8 cellular contexts compared by ENCODE assay signal in the genomic region with DNA sequence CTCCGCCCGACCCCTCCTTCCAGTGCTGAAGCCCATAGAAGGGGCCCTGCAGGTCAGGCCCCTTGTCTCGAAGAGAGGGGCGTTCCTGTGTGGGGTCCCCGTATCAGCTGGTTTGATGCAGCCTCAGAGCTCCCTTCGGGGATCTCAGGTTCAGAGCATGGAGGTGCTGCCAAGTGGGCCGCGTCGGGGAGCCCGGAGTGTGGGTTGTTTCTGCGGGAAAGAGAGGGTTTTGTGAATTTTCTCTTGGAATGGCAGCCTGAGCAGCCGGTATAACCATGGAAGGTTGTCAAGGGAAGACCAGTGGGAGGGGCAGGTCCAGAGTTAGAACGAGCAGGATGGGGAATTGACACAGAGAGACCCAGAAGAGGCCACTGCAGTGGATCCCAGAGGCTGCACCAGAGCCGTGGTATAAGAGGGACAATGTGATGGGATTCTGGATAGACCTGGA. TPM values are rescaled to one million over a fixed set of nuclear protein-coding genes. Genes with fewer than 3 reads are reported as not detected.
DNase-seq lines count a peak whose midpoint lies in the region; ATAC-seq and TF ChIP-seq lines count a peak whose summit lies in the region.

No MANE protein-coding gene starts in this region.

- intact Hi-C loops in left cardiac atrium (cut with DNase I) (loop anchor here in 1 of 2 donors (2.0 kb wide), 1 partner anchor 25 kb away; a partner anchor contains a TSS), psoas muscle (cut with DNase I) (loop anchor here in 1 of 2 donors (1.0 kb wide), 1 partner anchor 83 kb away; a partner anchor contains a TSS)

- H3K27me3 ChIP-seq in psoas muscle (ENCODE audit: insufficient read depth in 3 of 3, low read length in 2 of 3): no peaks in the 10 kb centered on the region

- no peaks in the 10 kb centered on the region; the same call in 1 of the 2 replicates for H3K4me1 ChIP-seq in ES-I3 (ENCODE audit: insufficient read depth, low read length)
- H3K4me1 ChIP-seq in psoas muscle: no peaks in the 10 kb centered on the region

- 0 to 1% (median 0%) methylated on average over 14 of the region's 14 CpGs for WGBS in psoas muscle, 3 donors

- H3K36me3 ChIP-seq in ES-I3 (ENCODE audit: insufficient read depth, low read length) (no peaks in the 10 kb centered on the region), psoas muscle (ENCODE audit: insufficient read depth in 1 of 2, low read depth in 1 of 2) (peaks cover 2 to 20% of the 10 kb centered on the region in 2 donors)

- no peak for TF ChIP-seq CTCF in psoas muscle (IDR thresholded peaks at IDR 0.05)

- peak overlapping the region; percentile 57 for H3K9ac ChIP-seq in ES-I3 (ENCODE audit: low read depth, low read length)

- peak; percentile 16 for DNase-seq in activated naive CD4-positive, alpha-beta T cell treated with anti-CD3 and anti-CD28 coated beads, Interleukin-2, amount 50 U/mL, for 16 hours
- DNase-seq in left cardiac atrium: no peak
- DNase-seq in psoas muscle: peak in 1 of 2 donors; percentile 56
- no peak for DNase-seq in KG1 (lab: John Stamatoyannopoulos, UW)
- DNase-seq in SHP77 treated with DMSO at 0.1 percent for 48 hours (lab: John Stamatoyannopoulos, UW): no peak
- DNase-seq in NOMO-1 treated with DMSO at 0.1 percent for 48 hours (lab: John Stamatoyannopoulos, UW; ENCODE audit: unreplicated experiment): no peak

- H3K9me3 ChIP-seq in ES-I3 (ENCODE audit: control insufficient read depth, insufficient read depth, low read length) (no peaks in the 10 kb centered on the region), psoas muscle (no peaks in the 10 kb centered on the region)

- H3K4me3 ChIP-seq in psoas muscle: peak overlapping the region; percentile 91

- ATAC-seq in HG03095 (IDR thresholded peaks at IDR 0.05; ENCODE audit: unreplicated experiment) (peak; percentile 7), left cardiac atrium (peak; percentile 3 to 7), psoas muscle (peak; percentile 10 to 33 (median 18))

- H3K27ac ChIP-seq in psoas muscle: peak overlapping the region; percentile 98

RNA-seq across cellular contexts. Expression of a gene that starts 0.4 kb away (rescaled TPM):
- total RNA-seq in left cardiac atrium (10 to 100 TPM; 10.9 to 13.9 TPM), psoas muscle (10 to 100 TPM; 12.6 to 21.3 (median 17.5) TPM)
- 10 to 100 TPM; 30.9 to 78.7 (median 38.9) TPM for polyA plus RNA-seq in psoas muscle

RNA-seq across cellular contexts. Expression of a gene that starts 0.4 kb away (rescaled TPM):
- 1 to 10 TPM; 3.6 to 4.4 TPM for total RNA-seq in left cardiac atrium
- total RNA-seq in psoas muscle: 1 to 10 TPM; 1.1 to 2.8 (median 1.9) TPM
- polyA plus RNA-seq in psoas muscle: 1 to 10 TPM in 2 of 3 donors, under 1 TPM in 1; 0.80 to 3.3 (median 1.1) TPM

RNA-seq across cellular contexts. Expression of a gene that starts 12.7 kb away (rescaled TPM):
- total RNA-seq in left cardiac atrium (10 to 100 TPM in 1 of 2 donors, 1 to 10 TPM in 1; 7.2 to 12.9 TPM), psoas muscle (1 to 10 TPM; 3.3 to 8.8 (median 6.8) TPM)
- 1 to 10 TPM; 2.3 to 6.2 (median 3.3) TPM for polyA plus RNA-seq in psoas muscle

RNA-seq across cellular contexts. Expression of a gene that starts 25.9 kb away (rescaled TPM):
- total RNA-seq in left cardiac atrium (10 to 100 TPM; 16.4 to 20.6 TPM), psoas muscle (10 to 100 TPM in 2 of 4 donors, 1 to 10 TPM in 2; 5.6 to 12.1 (median 8.3) TPM)
- polyA plus RNA-seq in psoas muscle: 1 to 10 TPM; 3.2 to 9.9 (median 4.6) TPM

RNA-seq across cellular contexts. Expression of a gene that starts 43.5 kb away (rescaled TPM):
- total RNA-seq in left cardiac atrium (1 to 10 TPM; 5.5 to 7.7 TPM), psoas muscle (1 to 10 TPM; 6.7 to 6.8 (median 6.7) TPM)
- 1 to 10 TPM; 1.0 to 3.9 (median 2.0) TPM for polyA plus RNA-seq in psoas muscle
